Comparison of ENCODE assay signal across 12 cellular contexts in the genomic region with DNA sequence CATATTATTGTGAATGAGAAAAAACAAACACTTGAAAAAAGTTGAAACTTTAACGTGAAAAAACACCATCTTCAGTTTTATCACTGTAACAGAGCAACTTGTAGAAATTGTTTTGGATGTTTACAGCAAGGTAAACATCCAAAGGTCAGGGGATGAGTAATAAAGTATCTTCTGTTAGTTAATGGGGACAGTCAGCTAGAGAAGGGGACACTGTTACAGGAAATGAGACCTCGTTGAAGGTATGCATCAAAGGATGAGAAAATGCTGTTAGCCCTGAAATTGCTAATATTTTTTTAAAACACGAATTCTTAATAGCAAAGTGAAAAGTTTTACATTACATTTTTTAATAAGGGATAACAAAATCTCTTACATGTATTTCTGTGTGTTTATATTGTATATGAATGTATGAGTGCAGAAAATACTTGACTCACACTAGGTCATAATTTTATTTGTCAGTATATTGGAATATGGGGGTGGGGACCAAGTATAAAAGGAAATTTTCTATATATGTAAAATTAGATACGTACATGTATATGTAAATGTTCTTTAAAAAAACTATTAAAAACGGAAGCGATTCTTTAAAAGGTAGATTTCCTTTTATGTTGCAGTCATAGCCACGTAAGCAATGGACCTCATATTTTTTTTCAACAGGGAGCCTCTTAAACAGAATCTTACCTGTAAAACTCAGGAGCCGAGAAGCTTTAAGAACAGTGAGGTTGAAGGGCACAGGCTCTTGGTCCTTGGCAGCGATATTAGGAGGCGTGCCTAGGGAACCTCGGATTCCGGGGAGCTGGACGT. TPM values are rescaled to one million over a fixed set of nuclear protein-coding genes. Genes with fewer than 3 reads are reported as not detected.
A peak's percentile ranks its signal among the peaks of the same experiment; 100 is the strongest.
DNase-seq lines count a peak whose midpoint lies in the region; ATAC-seq and TF ChIP-seq lines count a peak whose summit lies in the region.
"Had no signal": no experiment of that assay in that cellular context is flagged by ENCODE, and none has a peak within 500 bp of the region (broad histone marks: within the 10 kb centered on the region; RNA-seq: fewer than 3 reads in every experiment).

No MANE protein-coding gene starts in this region.

- intact Hi-C loops in lower lobe of right lung (cut with DNase I): no loop called here

- H3K4me3 Mint-ChIP-seq in activated naive CD4-positive, alpha-beta T cell treated with anti-CD3 and anti-CD28 coated beads, Interleukin-2, amount 50 U/mL, for 24 hours: peak overlapping the region; percentile 96
- peak overlapping the region; percentile 94 for H3K4me3 Mint-ChIP-seq in activated naive CD8-positive, alpha-beta T cell
- peak overlapping the region; percentile 6 to 12 for H3K4me3 Mint-ChIP-seq in stimulated activated naive B cell treated with anti-CD40 and anti-IgM and Interleukin-4, amounts not matched to agents 10 μg/mL and 1 μg/mL and 100 μg/mL, for 72 hours

- H3K36me3 ChIP-seq in KOPT-K1 (ENCODE audit: insufficient read depth, low read length) (peaks cover 10% of the 10 kb centered on the region; the same call in 1 of the 2 replicates), lower lobe of right lung (no peaks in the 10 kb centered on the region)

- H3K36me3 Mint-ChIP-seq in activated naive CD4-positive, alpha-beta T cell treated with anti-CD3 and anti-CD28 coated beads, Interleukin-2, amount 50 U/mL, for 24 hours: peaks cover 27% of the 10 kb centered on the region
- peaks cover 20% of the 10 kb centered on the region for H3K36me3 Mint-ChIP-seq in activated naive CD8-positive, alpha-beta T cell
- peaks cover 28 to 38% of the 10 kb centered on the region in 2 donors for H3K36me3 Mint-ChIP-seq in stimulated activated naive B cell treated with anti-CD40 and anti-IgM and Interleukin-4, amounts not matched to agents 10 μg/mL and 1 μg/mL and 100 μg/mL, for 72 hours

- H3K4me3 ChIP-seq in lower lobe of right lung: no peak overlapping the region
- H3K4me3 ChIP-seq: esophagus muscularis mucosa had no signal

- no peaks in the 10 kb centered on the region for H3K9me3 Mint-ChIP-seq in activated naive CD4-positive, alpha-beta T cell treated with anti-CD3 and anti-CD28 coated beads, Interleukin-2, amount 50 U/mL, for 24 hours
- H3K9me3 Mint-ChIP-seq in activated naive CD8-positive, alpha-beta T cell (ENCODE audit: low read depth): no peaks in the 10 kb centered on the region
- peaks cover 3 to 5% of the 10 kb centered on the region in 2 donors for H3K9me3 Mint-ChIP-seq in stimulated activated naive B cell treated with anti-CD40 and anti-IgM and Interleukin-4, amounts not matched to agents 10 μg/mL and 1 μg/mL and 100 μg/mL, for 72 hours

- no peak for TF ChIP-seq CTCF in lower lobe of right lung (IDR thresholded peaks at IDR 0.05)

- no peaks in the 10 kb centered on the region for H3K27me3 Mint-ChIP-seq in activated naive CD4-positive, alpha-beta T cell treated with anti-CD3 and anti-CD28 coated beads, Interleukin-2, amount 50 U/mL, for 24 hours
- H3K27me3 Mint-ChIP-seq in activated naive CD8-positive, alpha-beta T cell: no peaks in the 10 kb centered on the region
- H3K27me3 Mint-ChIP-seq in stimulated activated naive B cell treated with anti-CD40 and anti-IgM and Interleukin-4, amounts not matched to agents 10 μg/mL and 1 μg/mL and 100 μg/mL, for 72 hours: no peaks in the 10 kb centered on the region

- H3K9me3 ChIP-seq in KOPT-K1 (ENCODE audit: insufficient read depth, low read length, poor library complexity, severe bottlenecking) (peaks cover 10% of the 10 kb centered on the region), lower lobe of right lung (no peaks in the 10 kb centered on the region)
- H3K9me3 ChIP-seq: esophagus muscularis mucosa had no signal

- no peak for ATAC-seq in stimulated activated naive B cell treated with anti-CD40 and anti-IgM and Interleukin-4, amounts not matched to agents 10 μg/mL and 1 μg/mL and 100 μg/mL, for 72 hours (replicated peaks)
- ATAC-seq in lower lobe of right lung: no peak

- peak overlapping the region; percentile 100 for H3K27ac Mint-ChIP-seq in activated naive CD4-positive, alpha-beta T cell treated with anti-CD3 and anti-CD28 coated beads, Interleukin-2, amount 50 U/mL, for 24 hours
- H3K27ac Mint-ChIP-seq in activated naive CD8-positive, alpha-beta T cell: peak overlapping the region; percentile 99
- peak overlapping the region; percentile 90 for H3K27ac Mint-ChIP-seq in stimulated activated naive B cell treated with anti-CD40 and anti-IgM and Interleukin-4, amounts not matched to agents 10 μg/mL and 1 μg/mL and 100 μg/mL, for 72 hours

- no peak for DNase-seq in activated naive CD4-positive, alpha-beta T cell treated with Interleukin-2 at 50 U/mL for 16 hours
- DNase-seq in stimulated activated naive B cell treated with anti-CD40 and anti-IgM and Interleukin-4, amounts not matched to agents 10 μg/mL and 1 μg/mL and 100 μg/mL, for 72 hours: no peak
- DNase-seq in lower lobe of right lung (no peak), DMS79 treated with DMSO at 0.1 percent for 48 hours (lab: John Stamatoyannopoulos, UW) (no peak), NK-92 (lab: John Stamatoyannopoulos, UW; ENCODE audit: unreplicated experiment) (no peak)
- DNase-seq: NCI-H226; stimulated activated CD4-positive, alpha-beta T cell treated with anti-CD3 and anti-CD28 coated beads, Interleukin-12 subunit alpha, Interleukin-12 subunit beta, amount 100 ng/mL, for 4 hours had no signal

- peak overlapping the region; percentile 94 for H3K27ac ChIP-seq in KOPT-K1 (ENCODE audit: low read depth, low read length, poor library complexity, severe bottlenecking)
- H3K27ac ChIP-seq in lower lobe of right lung: no peak overlapping the region
- H3K27ac ChIP-seq: esophagus muscularis mucosa, KMS-11 had no signal

- peaks cover 76% of the 10 kb centered on the region for H3K4me1 Mint-ChIP-seq in activated naive CD4-positive, alpha-beta T cell treated with anti-CD3 and anti-CD28 coated beads, Interleukin-2, amount 50 U/mL, for 24 hours
- H3K4me1 Mint-ChIP-seq in activated naive CD8-positive, alpha-beta T cell (ENCODE audit: low read depth): peaks cover 75% of the 10 kb centered on the region
- H3K4me1 Mint-ChIP-seq in stimulated activated naive B cell treated with anti-CD40 and anti-IgM and Interleukin-4, amounts not matched to agents 10 μg/mL and 1 μg/mL and 100 μg/mL, for 72 hours: peaks cover 46 to 56% of the 10 kb centered on the region in 2 donors

- peaks cover 36% of the 10 kb centered on the region for H3K4me1 ChIP-seq in lower lobe of right lung

- H3K27me3 ChIP-seq in lower lobe of right lung (ENCODE audit: low read depth): no peaks in the 10 kb centered on the region
- H3K27me3 ChIP-seq: esophagus muscularis mucosa had no signal

RNA-seq across cellular contexts. Expression of a gene that starts 3.1 kb away (rescaled TPM):
- total RNA-seq in lower lobe of right lung: 42.2 TPM

RNA-seq across cellular contexts. Expression of a gene that starts 39.3 kb away (rescaled TPM):
- 11.3 TPM for total RNA-seq in lower lobe of right lung

Comparison
In these comparisons a context has a peak if more than half of its experiments do, and no peak if none do; other contexts are left out.
1. H3K4me3 Mint-ChIP-seq: peak in every context shown above with its lines; median percentile 96 in activated naive CD4-positive, alpha-beta T cell treated with anti-CD3 and anti-CD28 coated beads, Interleukin-2, amount 50 U/mL, for 24 hours; 94 in activated naive CD8-positive, alpha-beta T cell; 9 in stimulated activated naive B cell treated with anti-CD40 and anti-IgM and Interleukin-4, amounts not matched to agents 10 μg/mL and 1 μg/mL and 100 μg/mL, for 72 hours.